Comparison of ENCODE assay signal across 1 cellular context in the genomic region with DNA sequence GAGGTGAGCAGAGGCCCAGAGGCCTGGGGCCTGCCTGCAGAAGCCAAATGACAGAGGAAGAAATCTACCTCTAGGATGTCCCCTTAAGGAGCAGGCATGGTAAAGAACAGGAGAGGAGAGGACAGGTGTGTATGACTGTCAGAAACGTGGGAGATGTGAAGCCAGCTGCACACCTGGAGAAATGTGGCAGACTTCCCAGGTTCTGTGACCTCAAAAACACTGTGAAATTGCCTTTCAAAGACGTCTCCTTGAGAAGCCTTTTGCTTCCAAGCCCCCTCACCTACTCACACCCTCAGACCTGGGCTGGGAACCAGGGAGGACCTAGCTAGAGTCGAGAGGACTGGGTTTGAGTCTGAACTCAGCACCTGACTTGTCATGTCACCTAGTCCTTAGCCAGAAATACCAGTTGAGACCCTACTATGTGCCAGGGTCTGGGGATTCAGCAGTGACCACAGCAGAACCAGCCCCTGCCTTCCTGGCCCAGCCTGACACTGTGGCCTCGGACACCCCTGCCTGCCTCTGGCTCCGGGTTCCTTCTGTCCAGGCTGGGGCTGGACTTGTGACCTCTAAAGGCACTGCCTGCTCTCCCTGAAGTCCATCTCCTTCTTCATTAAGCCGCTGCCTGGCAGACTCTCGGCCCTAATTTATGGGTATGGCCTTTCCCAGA.
TF ChIP-seq lines count a peak whose summit lies in the region.

No MANE protein-coding gene starts in this region.

TF ChIP-seq in HepG2, 621 proteins besides CTCF, POLR2A, EP300 and RAD21 (continued from another document):
- TF ChIP-seq, protein P1, sequence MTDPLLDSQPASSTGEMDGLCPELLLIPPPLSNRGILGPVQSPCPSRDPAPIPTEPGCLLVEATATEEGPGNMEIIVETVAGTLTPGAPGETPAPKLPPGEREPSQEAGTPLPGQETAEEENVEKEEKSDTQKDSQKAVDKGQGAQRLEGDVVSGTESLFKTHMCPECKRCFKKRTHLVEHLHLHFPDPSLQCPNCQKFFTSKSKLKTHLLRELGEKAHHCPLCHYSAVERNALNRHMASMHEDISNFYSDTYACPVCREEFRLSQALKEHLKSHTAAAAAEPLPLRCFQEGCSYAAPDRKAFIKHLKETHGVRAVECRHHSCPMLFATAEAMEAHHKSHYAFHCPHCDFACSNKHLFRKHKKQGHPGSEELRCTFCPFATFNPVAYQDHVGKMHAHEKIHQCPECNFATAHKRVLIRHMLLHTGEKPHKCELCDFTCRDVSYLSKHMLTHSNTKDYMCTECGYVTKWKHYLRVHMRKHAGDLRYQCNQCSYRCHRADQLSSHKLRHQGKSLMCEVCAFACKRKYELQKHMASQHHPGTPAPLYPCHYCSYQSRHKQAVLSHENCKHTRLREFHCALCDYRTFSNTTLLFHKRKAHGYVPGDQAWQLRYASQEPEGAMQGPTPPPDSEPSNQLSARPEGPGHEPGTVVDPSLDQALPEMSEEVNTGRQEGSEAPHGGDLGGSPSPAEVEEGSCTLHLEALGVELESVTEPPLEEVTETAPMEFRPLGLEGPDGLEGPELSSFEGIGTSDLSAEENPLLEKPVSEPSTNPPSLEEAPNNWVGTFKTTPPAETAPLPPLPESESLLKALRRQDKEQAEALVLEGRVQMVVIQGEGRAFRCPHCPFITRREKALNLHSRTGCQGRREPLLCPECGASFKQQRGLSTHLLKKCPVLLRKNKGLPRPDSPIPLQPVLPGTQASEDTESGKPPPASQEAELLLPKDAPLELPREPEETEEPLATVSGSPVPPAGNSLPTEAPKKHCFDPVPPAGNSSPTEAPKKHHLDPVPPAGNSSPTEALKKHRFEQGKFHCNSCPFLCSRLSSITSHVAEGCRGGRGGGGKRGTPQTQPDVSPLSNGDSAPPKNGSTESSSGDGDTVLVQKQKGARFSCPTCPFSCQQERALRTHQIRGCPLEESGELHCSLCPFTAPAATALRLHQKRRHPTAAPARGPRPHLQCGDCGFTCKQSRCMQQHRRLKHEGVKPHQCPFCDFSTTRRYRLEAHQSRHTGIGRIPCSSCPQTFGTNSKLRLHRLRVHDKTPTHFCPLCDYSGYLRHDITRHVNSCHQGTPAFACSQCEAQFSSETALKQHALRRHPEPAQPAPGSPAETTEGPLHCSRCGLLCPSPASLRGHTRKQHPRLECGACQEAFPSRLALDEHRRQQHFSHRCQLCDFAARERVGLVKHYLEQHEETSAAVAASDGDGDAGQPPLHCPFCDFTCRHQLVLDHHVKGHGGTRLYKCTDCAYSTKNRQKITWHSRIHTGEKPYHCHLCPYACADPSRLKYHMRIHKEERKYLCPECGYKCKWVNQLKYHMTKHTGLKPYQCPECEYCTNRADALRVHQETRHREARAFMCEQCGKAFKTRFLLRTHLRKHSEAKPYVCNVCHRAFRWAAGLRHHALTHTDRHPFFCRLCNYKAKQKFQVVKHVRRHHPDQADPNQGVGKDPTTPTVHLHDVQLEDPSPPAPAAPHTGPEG (CRISPR knock-in tag; IDR thresholded peaks at IDR 0.05): no peak
- no peak for TF ChIP-seq POGK (CRISPR knock-in tag; conservative IDR thresholded peaks at IDR 0.05)
- no peak for TF ChIP-seq ZFP91 (CRISPR knock-in tag; IDR thresholded peaks at IDR 0.05; ENCODE audit: borderline replicate concordance)
- TF ChIP-seq MTF1 (CRISPR knock-in tag; IDR thresholded peaks at IDR 0.05): no peak
- no peak for TF ChIP-seq ZNF879 (CRISPR knock-in tag; IDR thresholded peaks at IDR 0.05)
- TF ChIP-seq SOX6 (IDR thresholded peaks at IDR 0.05): no peak
- TF ChIP-seq SOX6 (CRISPR knock-in tag; IDR thresholded peaks at IDR 0.05): no peak
- no peak for TF ChIP-seq PLRG1 (conservative IDR thresholded peaks at IDR 0.05)
